ENCODE assay signal across 22 cellular contexts in genomic region chr5:150987746-150988145, GRCh38.
"Had no signal": no experiment of that assay in that cellular context is flagged by ENCODE, and none has a peak within 500 bp of the region (broad histone marks: within the 10 kb centered on the region; RNA-seq: fewer than 3 reads in every experiment).

No MANE protein-coding gene starts in this region.

- H3K27ac ChIP-seq: ascending aorta, brain microvascular endothelial cell, hepatocyte, left lung, stomach, suprapubic skin, tibial nerve had no signal

- H3K36me3 ChIP-seq: ascending aorta, brain microvascular endothelial cell, left lung, stomach, suprapubic skin, tibial nerve had no signal

- H3K27me3 ChIP-seq: ascending aorta, brain microvascular endothelial cell, hepatocyte, left lung, stomach, suprapubic skin, tibial nerve had no signal

- H3K4me3 ChIP-seq: ascending aorta, hepatocyte, left lung, smooth muscle cell, stomach, suprapubic skin, tibial nerve had no signal

- H3K4me1 ChIP-seq: ascending aorta, left lung, stomach, suprapubic skin, tibial nerve had no signal

- H3K9me3 ChIP-seq: suprapubic skin had no signal

- ATAC-seq: activated naive CD4-positive, alpha-beta T cell treated with anti-CD3 and anti-CD28 coated beads, Interleukin-2, amount 50 U/mL, for 72 hours; esophagus mucosa; left lung; naive thymus-derived CD4-positive, alpha-beta T cell; sciatic nerve; stimulated activated memory B cell treated with anti-CD40 and anti-IgM and Interleukin-4, amounts not matched to agents 10 μg/mL and 1 μg/mL and 100 μg/mL, for 72 hours had no signal

- DNase-seq: activated T-cell treated with anti-CD3 and anti-CD28 coated beads, Interleukin-2, amount 50 U/mL, for 1 hour; brain microvascular endothelial cell; central memory CD4-positive, alpha-beta T cell; dermis blood vessel endothelial cell; effector memory CD4-positive, alpha-beta T cell; foreskin melanocyte; immature natural killer cell; left lung; naive thymus-derived CD4-positive, alpha-beta T cell; occipital lobe; posterior cingulate gyrus; stimulated activated CD4-positive, alpha-beta T cell treated with anti-CD3 and anti-CD28 coated beads, Interleukin-15, amount 100 ng/mL, for 24 hours; stomach had no signal
